ENCODE assay signal across 17 cellular contexts in genomic region chr6:110173506-110174132, GRCh38. TPM values are rescaled to one million over a fixed set of nuclear protein-coding genes. Genes with fewer than 3 reads are reported as not detected.
A peak's percentile ranks its signal among the peaks of the same experiment; 100 is the strongest.
DNase-seq lines count a peak whose midpoint lies in the region; TF ChIP-seq lines count a peak whose summit lies in the region.
"Had no signal": no experiment of that assay in that cellular context is flagged by ENCODE, and none has a peak within 500 bp of the region (broad histone marks: within the 10 kb centered on the region; RNA-seq: fewer than 3 reads in every experiment).

No MANE protein-coding gene starts in this region.

- intact Hi-C loops in dorsolateral prefrontal cortex (cut with DNase I): no loop called here

- H3K4me3 ChIP-seq in dorsolateral prefrontal cortex: peak overlapping the region in 7 of 59 donors; percentile 1 to 97 (median 29)
- H3K4me3 ChIP-seq: left lung had no signal

- DNase-seq in ELF-1 (ENCODE audit: low read depth, low spot score): peak; percentile 25
- peak; percentile 16 for DNase-seq in RKO (ENCODE audit: low spot score)
- no peak for DNase-seq in dorsolateral prefrontal cortex
- peak; percentile 79 for DNase-seq in pons (ENCODE audit: low spot score)
- no peak for DNase-seq in activated naive CD4-positive, alpha-beta T cell treated with Interleukin-2 at 50 U/mL for 16 hours
- no peak for DNase-seq in stimulated activated naive CD4-positive, alpha-beta T cell treated with Interleukin-2 at 50 U/mL for 16 hours (lab: John Stamatoyannopoulos, UW)
- no peak for DNase-seq in central memory CD4-positive, alpha-beta T cell
- DNase-seq in HEK293T (ENCODE audit: extremely low spot score): no peak
- DNase-seq: activated CD4-positive, alpha-beta T cell treated with anti-CD3 and anti-CD28 coated beads for 36 hours; CD8-positive, alpha-beta T cell; left lung; NCI-H1436; NCI-H2171; NCI-H748 treated with DMSO at 0.1 percent for 48 hours; retina; stimulated activated CD4-positive, alpha-beta T cell treated with anti-CD3 and anti-CD28 coated beads, Interleukin-12 subunit alpha, Interleukin-12 subunit beta, amount 100 ng/mL, for 4 hours; SW 1271 had no signal

- H3K27ac ChIP-seq in dorsolateral prefrontal cortex: peak overlapping the region in 34 of 59 donors; percentile 1 to 72 (median 30)
- H3K27ac ChIP-seq: left lung had no signal

- CTCF ChIA-PET in HEK293T (lab: Yijun Ruan, JAX): no interaction called here

- no peak for TF ChIP-seq CTCF in dorsolateral prefrontal cortex (IDR thresholded peaks at IDR 0.05 in 54 of 56, conservative IDR thresholded peaks at IDR 0.05 in 2 of 56; ENCODE audit: low read depth in 1 of 56, partially characterized antibody in 56 of 56)

- POLR2A ChIA-PET in HEK293T (lab: Yijun Ruan, JAX): no interaction called here

- H3K27me3 ChIP-seq in dorsolateral prefrontal cortex: no peaks in the 10 kb centered on the region

TF ChIP-seq in HEK293T, 16 proteins besides CTCF, POLR2A, EP300 and RAD21:
- TF ChIP-seq TARDBP (IDR thresholded peaks at IDR 0.05): no peak
- no peak for TF ChIP-seq FOXK2 (IDR thresholded peaks at IDR 0.05)
- TF ChIP-seq SUZ12 (IDR thresholded peaks at IDR 0.05): no peak
- TF ChIP-seq SP1 (IDR thresholded peaks at IDR 0.05): no peak
- TF ChIP-seq LEF1 (IDR thresholded peaks at IDR 0.05; ENCODE audit: borderline replicate concordance): no peak
- no peak for TF ChIP-seq ARNT (IDR thresholded peaks at IDR 0.05)
- no peak for TF ChIP-seq NFRKB (IDR thresholded peaks at IDR 0.05)
- no peak for TF ChIP-seq BHLHE40 (IDR thresholded peaks at IDR 0.05; ENCODE audit: borderline replicate concordance)
- TF ChIP-seq FOXA1 (IDR thresholded peaks at IDR 0.05): no peak

RNA-seq across cellular contexts. Expression of gene WASF1, which starts 5.9 kb away (rescaled TPM):
- 100 to 1,000 TPM in 106 of 120 experiments, 10 to 100 TPM in 14; 44.7 to 218 (median 145) TPM for total RNA-seq in dorsolateral prefrontal cortex

RNA-seq across cellular contexts. Expression of gene CDC40, which starts 6.6 kb away (rescaled TPM):
- 10 to 100 TPM; 16.6 to 60.0 (median 36.2) TPM for total RNA-seq in dorsolateral prefrontal cortex

Comparison
In these comparisons a context has a peak if more than half of its experiments do, and no peak if none do; other contexts are left out.
1. DNase-seq: peak in ELF-1 (single experiment), RKO (single experiment) and pons (single experiment); none in dorsolateral prefrontal cortex (0 of 10), activated naive CD4-positive, alpha-beta T cell treated with Interleukin-2 at 50 U/mL for 16 hours (single experiment), stimulated activated naive CD4-positive, alpha-beta T cell treated with Interleukin-2 at 50 U/mL for 16 hours (single experiment), central memory CD4-positive, alpha-beta T cell (single experiment) and HEK293T (single experiment).